8 cellular contexts compared by ENCODE assay signal in genomic region chr11:47409440-47410403, GRCh38. TPM values are rescaled to one million over a fixed set of nuclear protein-coding genes. Genes with fewer than 3 reads are reported as not detected.
DNase-seq lines count a peak whose midpoint lies in the region; ATAC-seq and TF ChIP-seq lines count a peak whose summit lies in the region.
"Had no signal": no experiment of that assay in that cellular context is flagged by ENCODE, and none has a peak within 500 bp of the region (broad histone marks: within the 10 kb centered on the region; RNA-seq: fewer than 3 reads in every experiment).

No MANE protein-coding gene starts in this region.

- H3K4me3 ChIP-seq in HFF-Myc (replicated peaks; ENCODE audit: low read depth, low read length) (peak overlapping the region; percentile 75), iPS-11a (ENCODE audit: low read depth, low read length) (peak overlapping the region; percentile 74)

- H3K9me3 Mint-ChIP-seq in activated CD4-positive, alpha-beta memory T cell treated with anti-CD3 and anti-CD28 coated beads, Interleukin-2, amount 10 ng/mL, durations not matched to agents 7 days and 5 days: no peaks in the 10 kb centered on the region
- no peaks in the 10 kb centered on the region for H3K9me3 Mint-ChIP-seq in stimulated activated memory B cell treated with anti-CD40 and anti-IgM and Interleukin-4, amounts not matched to agents 10 μg/mL and 1 μg/mL and 100 μg/mL, for 72 hours

- H3K4me3 Mint-ChIP-seq in activated CD4-positive, alpha-beta memory T cell treated with anti-CD3 and anti-CD28 coated beads, Interleukin-2, amount 10 ng/mL, durations not matched to agents 7 days and 5 days: peak overlapping the region; percentile 90
- peak overlapping the region; percentile 98 for H3K4me3 Mint-ChIP-seq in stimulated activated memory B cell treated with anti-CD40 and anti-IgM and Interleukin-4, amounts not matched to agents 10 μg/mL and 1 μg/mL and 100 μg/mL, for 72 hours

- H3K36me3 Mint-ChIP-seq in activated CD4-positive, alpha-beta memory T cell treated with anti-CD3 and anti-CD28 coated beads, Interleukin-2, amount 10 ng/mL, durations not matched to agents 7 days and 5 days (ENCODE audit: low read depth): peaks cover 8% of the 10 kb centered on the region
- H3K36me3 Mint-ChIP-seq in stimulated activated memory B cell treated with anti-CD40 and anti-IgM and Interleukin-4, amounts not matched to agents 10 μg/mL and 1 μg/mL and 100 μg/mL, for 72 hours: peaks cover 14% of the 10 kb centered on the region

- DNase-seq in HFF-Myc (ENCODE audit: extremely low read depth, low read depth) (no peak), GF-D8 (lab: John Stamatoyannopoulos, UW) (no peak)
- no peak for DNase-seq in activated CD4-positive, alpha-beta memory T cell treated with anti-CD3 and anti-CD28 coated beads, Interleukin-2, amount 10 ng/mL, durations not matched to agents 7 days and 5 days
- no peak for DNase-seq in central memory CD4-positive, alpha-beta T cell

- POLR2A ChIA-PET in activated CD4-positive, alpha-beta memory T cell treated with anti-CD3 and anti-CD28 coated beads, Interleukin-2, amount 10 ng/mL, durations not matched to agents 7 days and 5 days (lab: Charles Lee): interaction anchor here (1.0 to 5.0 kb wide), 9 partner anchors 8 to 195 kb away, joined by 3 to 48 read pairs (median 5); partner anchors contain the start of genes DDB2 and PSMC3

- TF ChIP-seq CTCF in HFF-Myc (IDR thresholded peaks at IDR 0.05; ENCODE audit: low read depth, low read length, missing control alignments): no peak

- H3K27ac Mint-ChIP-seq in activated CD4-positive, alpha-beta memory T cell treated with anti-CD3 and anti-CD28 coated beads, Interleukin-2, amount 10 ng/mL, durations not matched to agents 7 days and 5 days: peak overlapping the region; percentile 83
- H3K27ac Mint-ChIP-seq in stimulated activated memory B cell treated with anti-CD40 and anti-IgM and Interleukin-4, amounts not matched to agents 10 μg/mL and 1 μg/mL and 100 μg/mL, for 72 hours: peak overlapping the region; percentile 92

- H3K27me3 Mint-ChIP-seq in activated CD4-positive, alpha-beta memory T cell treated with anti-CD3 and anti-CD28 coated beads, Interleukin-2, amount 10 ng/mL, durations not matched to agents 7 days and 5 days: no peaks in the 10 kb centered on the region
- H3K27me3 Mint-ChIP-seq in stimulated activated memory B cell treated with anti-CD40 and anti-IgM and Interleukin-4, amounts not matched to agents 10 μg/mL and 1 μg/mL and 100 μg/mL, for 72 hours: no peaks in the 10 kb centered on the region

- no peak for ATAC-seq in stimulated activated memory B cell treated with anti-CD40 and anti-IgM and Interleukin-4, amounts not matched to agents 10 μg/mL and 1 μg/mL and 100 μg/mL, for 72 hours
- no peak for ATAC-seq in HG03469 (IDR thresholded peaks at IDR 0.05; ENCODE audit: unreplicated experiment)

- CTCF ChIA-PET in activated CD4-positive, alpha-beta memory T cell treated with anti-CD3 and anti-CD28 coated beads, Interleukin-2, amount 10 ng/mL, durations not matched to agents 7 days and 5 days (lab: Charles Lee): interaction anchor here (0.6 to 5.3 kb wide), 6 partner anchors 11 to 148 kb away, joined by 3 to 98 read pairs (median 8); partner anchors contain the start of gene PSMC3

- peaks cover 21% of the 10 kb centered on the region for H3K4me1 Mint-ChIP-seq in activated CD4-positive, alpha-beta memory T cell treated with anti-CD3 and anti-CD28 coated beads, Interleukin-2, amount 10 ng/mL, durations not matched to agents 7 days and 5 days
- peaks cover 52% of the 10 kb centered on the region for H3K4me1 Mint-ChIP-seq in stimulated activated memory B cell treated with anti-CD40 and anti-IgM and Interleukin-4, amounts not matched to agents 10 μg/mL and 1 μg/mL and 100 μg/mL, for 72 hours

RNA-seq across cellular contexts. Expression of gene SLC39A13, which starts 1.3 kb away (rescaled TPM):
- total RNA-seq in activated CD4-positive, alpha-beta memory T cell treated with anti-CD3 and anti-CD28 coated beads, Interleukin-2, amount 10 ng/mL, durations not matched to agents 7 days and 5 days: 10 to 100 TPM; 23.6 to 24.2 TPM

RNA-seq across cellular contexts. Expression of gene PSMC3, which starts 16.5 kb away (rescaled TPM):
- 100 to 1,000 TPM; 111 to 112 TPM for total RNA-seq in activated CD4-positive, alpha-beta memory T cell treated with anti-CD3 and anti-CD28 coated beads, Interleukin-2, amount 10 ng/mL, durations not matched to agents 7 days and 5 days

RNA-seq across cellular contexts. Expression of gene SPI1, which starts 31.4 kb away (rescaled TPM):
- total RNA-seq in activated CD4-positive, alpha-beta memory T cell treated with anti-CD3 and anti-CD28 coated beads, Interleukin-2, amount 10 ng/mL, durations not matched to agents 7 days and 5 days: not detected
- total RNA-seq: HT1080 had no signal

RNA-seq across cellular contexts. Expression of gene RAPSN, which starts 39.2 kb away (rescaled TPM):
- total RNA-seq in activated CD4-positive, alpha-beta memory T cell treated with anti-CD3 and anti-CD28 coated beads, Interleukin-2, amount 10 ng/mL, durations not matched to agents 7 days and 5 days: under 1 TPM; 0.30 to 0.65 TPM
- total RNA-seq: HT1080 had no signal

RNA-seq across cellular contexts. Expression of gene MYBPC3, which starts 57.2 kb away (rescaled TPM):
- total RNA-seq in activated CD4-positive, alpha-beta memory T cell treated with anti-CD3 and anti-CD28 coated beads, Interleukin-2, amount 10 ng/mL, durations not matched to agents 7 days and 5 days: not detected
- total RNA-seq: HT1080 had no signal
